In the genomic region with DNA sequence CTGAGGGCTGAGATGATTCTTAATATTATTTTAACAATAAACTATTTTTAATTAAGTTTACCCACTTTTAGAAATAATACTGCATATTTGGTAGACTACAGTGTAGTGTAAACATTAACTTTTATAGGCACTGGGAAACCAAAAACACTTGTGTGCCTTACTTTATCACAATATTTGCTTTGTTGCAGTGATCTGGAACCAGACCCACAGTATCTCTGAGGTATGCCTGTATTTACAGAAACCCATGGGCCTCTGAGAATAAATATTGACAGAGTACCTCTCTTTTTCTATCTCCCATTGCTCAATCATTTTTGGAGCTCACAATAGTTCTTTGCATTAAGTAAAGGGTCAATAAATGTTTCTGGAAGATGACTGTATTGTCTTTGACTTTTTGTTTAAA, we compare ENCODE assay signal across 1 cellular context.
TF ChIP-seq lines count a peak whose summit lies in the region.

No MANE protein-coding gene starts in this region.

TF ChIP-seq in liver, 16 proteins besides CTCF, POLR2A, EP300 and RAD21 (continued from another document):
- TF ChIP-seq, protein P1, sequence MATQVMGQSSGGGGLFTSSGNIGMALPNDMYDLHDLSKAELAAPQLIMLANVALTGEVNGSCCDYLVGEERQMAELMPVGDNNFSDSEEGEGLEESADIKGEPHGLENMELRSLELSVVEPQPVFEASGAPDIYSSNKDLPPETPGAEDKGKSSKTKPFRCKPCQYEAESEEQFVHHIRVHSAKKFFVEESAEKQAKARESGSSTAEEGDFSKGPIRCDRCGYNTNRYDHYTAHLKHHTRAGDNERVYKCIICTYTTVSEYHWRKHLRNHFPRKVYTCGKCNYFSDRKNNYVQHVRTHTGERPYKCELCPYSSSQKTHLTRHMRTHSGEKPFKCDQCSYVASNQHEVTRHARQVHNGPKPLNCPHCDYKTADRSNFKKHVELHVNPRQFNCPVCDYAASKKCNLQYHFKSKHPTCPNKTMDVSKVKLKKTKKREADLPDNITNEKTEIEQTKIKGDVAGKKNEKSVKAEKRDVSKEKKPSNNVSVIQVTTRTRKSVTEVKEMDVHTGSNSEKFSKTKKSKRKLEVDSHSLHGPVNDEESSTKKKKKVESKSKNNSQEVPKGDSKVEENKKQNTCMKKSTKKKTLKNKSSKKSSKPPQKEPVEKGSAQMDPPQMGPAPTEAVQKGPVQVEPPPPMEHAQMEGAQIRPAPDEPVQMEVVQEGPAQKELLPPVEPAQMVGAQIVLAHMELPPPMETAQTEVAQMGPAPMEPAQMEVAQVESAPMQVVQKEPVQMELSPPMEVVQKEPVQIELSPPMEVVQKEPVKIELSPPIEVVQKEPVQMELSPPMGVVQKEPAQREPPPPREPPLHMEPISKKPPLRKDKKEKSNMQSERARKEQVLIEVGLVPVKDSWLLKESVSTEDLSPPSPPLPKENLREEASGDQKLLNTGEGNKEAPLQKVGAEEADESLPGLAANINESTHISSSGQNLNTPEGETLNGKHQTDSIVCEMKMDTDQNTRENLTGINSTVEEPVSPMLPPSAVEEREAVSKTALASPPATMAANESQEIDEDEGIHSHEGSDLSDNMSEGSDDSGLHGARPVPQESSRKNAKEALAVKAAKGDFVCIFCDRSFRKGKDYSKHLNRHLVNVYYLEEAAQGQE (IDR thresholded peaks at IDR 0.05) = peak; percentile 38
- TF ChIP-seq TAF1 (conservative IDR thresholded peaks at IDR 0.05) = no peak
- TF ChIP-seq, protein P2, sequence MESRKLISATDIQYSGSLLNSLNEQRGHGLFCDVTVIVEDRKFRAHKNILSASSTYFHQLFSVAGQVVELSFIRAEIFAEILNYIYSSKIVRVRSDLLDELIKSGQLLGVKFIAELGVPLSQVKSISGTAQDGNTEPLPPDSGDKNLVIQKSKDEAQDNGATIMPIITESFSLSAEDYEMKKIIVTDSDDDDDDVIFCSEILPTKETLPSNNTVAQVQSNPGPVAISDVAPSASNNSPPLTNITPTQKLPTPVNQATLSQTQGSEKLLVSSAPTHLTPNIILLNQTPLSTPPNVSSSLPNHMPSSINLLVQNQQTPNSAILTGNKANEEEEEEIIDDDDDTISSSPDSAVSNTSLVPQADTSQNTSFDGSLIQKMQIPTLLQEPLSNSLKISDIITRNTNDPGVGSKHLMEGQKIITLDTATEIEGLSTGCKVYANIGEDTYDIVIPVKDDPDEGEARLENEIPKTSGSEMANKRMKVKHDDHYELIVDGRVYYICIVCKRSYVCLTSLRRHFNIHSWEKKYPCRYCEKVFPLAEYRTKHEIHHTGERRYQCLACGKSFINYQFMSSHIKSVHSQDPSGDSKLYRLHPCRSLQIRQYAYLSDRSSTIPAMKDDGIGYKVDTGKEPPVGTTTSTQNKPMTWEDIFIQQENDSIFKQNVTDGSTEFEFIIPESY (IDR thresholded peaks at IDR 0.05) = peak; percentile 76
